Comparison of ENCODE assay signal across 1 cellular context in genomic region chr10:102850025-102850518, GRCh38.
TF ChIP-seq lines count a peak whose summit lies in the region.

No MANE protein-coding gene starts in this region.

TF ChIP-seq in HepG2, 621 proteins besides CTCF, POLR2A, EP300 and RAD21 (continued from another document and continues in another):
- TF ChIP-seq ARID3A (IDR thresholded peaks at IDR 0.05; ENCODE audit: low read depth, low read length): peak; percentile 96
- TF ChIP-seq ZNF749 (CRISPR knock-in tag; IDR thresholded peaks at IDR 0.05; ENCODE audit: borderline replicate concordance): peak; percentile 61; the same call in 1 of the 2 replicates
- peak; percentile 56; the same call in 1 of the 2 replicates for TF ChIP-seq ZFX (CRISPR knock-in tag; IDR thresholded peaks at IDR 0.05; ENCODE audit: low read depth)
- no peak for TF ChIP-seq TOE1 (CRISPR knock-in tag; IDR thresholded peaks at IDR 0.05)
- TF ChIP-seq MED8 (CRISPR knock-in tag; IDR thresholded peaks at IDR 0.05; ENCODE audit: insufficient replicate concordance): no peak
- no peak for TF ChIP-seq ZFP36L2 (CRISPR knock-in tag; IDR thresholded peaks at IDR 0.05)
- no peak; the same call in 1 of the 2 replicates for TF ChIP-seq BRF2 (CRISPR knock-in tag; IDR thresholded peaks at IDR 0.05)
- peak; percentile 78 for TF ChIP-seq KDM1A (CRISPR knock-in tag; IDR thresholded peaks at IDR 0.05)
- TF ChIP-seq ARNT2 (CRISPR knock-in tag; IDR thresholded peaks at IDR 0.05; ENCODE audit: low read depth): no peak
- TF ChIP-seq, protein P1, sequence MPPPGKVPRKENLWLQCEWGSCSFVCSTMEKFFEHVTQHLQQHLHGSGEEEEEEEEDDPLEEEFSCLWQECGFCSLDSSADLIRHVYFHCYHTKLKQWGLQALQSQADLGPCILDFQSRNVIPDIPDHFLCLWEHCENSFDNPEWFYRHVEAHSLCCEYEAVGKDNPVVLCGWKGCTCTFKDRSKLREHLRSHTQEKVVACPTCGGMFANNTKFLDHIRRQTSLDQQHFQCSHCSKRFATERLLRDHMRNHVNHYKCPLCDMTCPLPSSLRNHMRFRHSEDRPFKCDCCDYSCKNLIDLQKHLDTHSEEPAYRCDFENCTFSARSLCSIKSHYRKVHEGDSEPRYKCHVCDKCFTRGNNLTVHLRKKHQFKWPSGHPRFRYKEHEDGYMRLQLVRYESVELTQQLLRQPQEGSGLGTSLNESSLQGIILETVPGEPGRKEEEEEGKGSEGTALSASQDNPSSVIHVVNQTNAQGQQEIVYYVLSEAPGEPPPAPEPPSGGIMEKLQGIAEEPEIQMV (CRISPR knock-in tag; IDR thresholded peaks at IDR 0.05; ENCODE audit: low read depth): peak; percentile 77; the same call in 1 of the 2 replicates
- TF ChIP-seq MTF2 (CRISPR knock-in tag; IDR thresholded peaks at IDR 0.05; ENCODE audit: borderline replicate concordance): no peak
- TF ChIP-seq MTA1 (CRISPR knock-in tag; IDR thresholded peaks at IDR 0.05; ENCODE audit: borderline replicate concordance): no peak; the same call in 1 of the 2 replicates
- TF ChIP-seq ZBTB7A (CRISPR knock-in tag; IDR thresholded peaks at IDR 0.05): peak; percentile 56; the same call in 1 of the 2 replicates
- no peak for TF ChIP-seq ZNF770 (CRISPR knock-in tag; IDR thresholded peaks at IDR 0.05)
- TF ChIP-seq TCF7 (IDR thresholded peaks at IDR 0.05; ENCODE audit: low read depth): no peak
- peak; percentile 73; the same call in 1 of the 2 replicates for TF ChIP-seq ZNF160 (CRISPR knock-in tag; IDR thresholded peaks at IDR 0.05)
- no peak for TF ChIP-seq AKAP8 (CRISPR knock-in tag; IDR thresholded peaks at IDR 0.05)
- peak; percentile 92 for TF ChIP-seq ZMYM4 (CRISPR knock-in tag; IDR thresholded peaks at IDR 0.05)
- no peak for TF ChIP-seq SP4 (CRISPR knock-in tag; IDR thresholded peaks at IDR 0.05)
- no peak for TF ChIP-seq ZNF567 (CRISPR knock-in tag; IDR thresholded peaks at IDR 0.05; ENCODE audit: borderline replicate concordance)
- TF ChIP-seq DMAP1 (CRISPR knock-in tag; IDR thresholded peaks at IDR 0.05): peak; percentile 78; the same call in 1 of the 2 replicates
- TF ChIP-seq YY1 (IDR thresholded peaks at IDR 0.05; ENCODE audit: insufficient read depth, insufficient replicate concordance, low read depth, low read length): no peak
- TF ChIP-seq, protein P2, sequence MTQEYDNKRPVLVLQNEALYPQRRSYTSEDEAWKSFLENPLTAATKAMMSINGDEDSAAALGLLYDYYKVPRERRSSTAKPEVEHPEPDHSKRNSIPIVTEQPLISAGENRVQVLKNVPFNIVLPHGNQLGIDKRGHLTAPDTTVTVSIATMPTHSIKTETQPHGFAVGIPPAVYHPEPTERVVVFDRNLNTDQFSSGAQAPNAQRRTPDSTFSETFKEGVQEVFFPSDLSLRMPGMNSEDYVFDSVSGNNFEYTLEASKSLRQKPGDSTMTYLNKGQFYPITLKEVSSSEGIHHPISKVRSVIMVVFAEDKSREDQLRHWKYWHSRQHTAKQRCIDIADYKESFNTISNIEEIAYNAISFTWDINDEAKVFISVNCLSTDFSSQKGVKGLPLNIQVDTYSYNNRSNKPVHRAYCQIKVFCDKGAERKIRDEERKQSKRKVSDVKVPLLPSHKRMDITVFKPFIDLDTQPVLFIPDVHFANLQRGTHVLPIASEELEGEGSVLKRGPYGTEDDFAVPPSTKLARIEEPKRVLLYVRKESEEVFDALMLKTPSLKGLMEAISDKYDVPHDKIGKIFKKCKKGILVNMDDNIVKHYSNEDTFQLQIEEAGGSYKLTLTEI (CRISPR knock-in tag; conservative IDR thresholded peaks at IDR 0.05): no peak
- no peak for TF ChIP-seq ZFP36 (IDR thresholded peaks at IDR 0.05; ENCODE audit: borderline replicate concordance, low read depth, low read length, partially characterized antibody)
- TF ChIP-seq, protein P3, sequence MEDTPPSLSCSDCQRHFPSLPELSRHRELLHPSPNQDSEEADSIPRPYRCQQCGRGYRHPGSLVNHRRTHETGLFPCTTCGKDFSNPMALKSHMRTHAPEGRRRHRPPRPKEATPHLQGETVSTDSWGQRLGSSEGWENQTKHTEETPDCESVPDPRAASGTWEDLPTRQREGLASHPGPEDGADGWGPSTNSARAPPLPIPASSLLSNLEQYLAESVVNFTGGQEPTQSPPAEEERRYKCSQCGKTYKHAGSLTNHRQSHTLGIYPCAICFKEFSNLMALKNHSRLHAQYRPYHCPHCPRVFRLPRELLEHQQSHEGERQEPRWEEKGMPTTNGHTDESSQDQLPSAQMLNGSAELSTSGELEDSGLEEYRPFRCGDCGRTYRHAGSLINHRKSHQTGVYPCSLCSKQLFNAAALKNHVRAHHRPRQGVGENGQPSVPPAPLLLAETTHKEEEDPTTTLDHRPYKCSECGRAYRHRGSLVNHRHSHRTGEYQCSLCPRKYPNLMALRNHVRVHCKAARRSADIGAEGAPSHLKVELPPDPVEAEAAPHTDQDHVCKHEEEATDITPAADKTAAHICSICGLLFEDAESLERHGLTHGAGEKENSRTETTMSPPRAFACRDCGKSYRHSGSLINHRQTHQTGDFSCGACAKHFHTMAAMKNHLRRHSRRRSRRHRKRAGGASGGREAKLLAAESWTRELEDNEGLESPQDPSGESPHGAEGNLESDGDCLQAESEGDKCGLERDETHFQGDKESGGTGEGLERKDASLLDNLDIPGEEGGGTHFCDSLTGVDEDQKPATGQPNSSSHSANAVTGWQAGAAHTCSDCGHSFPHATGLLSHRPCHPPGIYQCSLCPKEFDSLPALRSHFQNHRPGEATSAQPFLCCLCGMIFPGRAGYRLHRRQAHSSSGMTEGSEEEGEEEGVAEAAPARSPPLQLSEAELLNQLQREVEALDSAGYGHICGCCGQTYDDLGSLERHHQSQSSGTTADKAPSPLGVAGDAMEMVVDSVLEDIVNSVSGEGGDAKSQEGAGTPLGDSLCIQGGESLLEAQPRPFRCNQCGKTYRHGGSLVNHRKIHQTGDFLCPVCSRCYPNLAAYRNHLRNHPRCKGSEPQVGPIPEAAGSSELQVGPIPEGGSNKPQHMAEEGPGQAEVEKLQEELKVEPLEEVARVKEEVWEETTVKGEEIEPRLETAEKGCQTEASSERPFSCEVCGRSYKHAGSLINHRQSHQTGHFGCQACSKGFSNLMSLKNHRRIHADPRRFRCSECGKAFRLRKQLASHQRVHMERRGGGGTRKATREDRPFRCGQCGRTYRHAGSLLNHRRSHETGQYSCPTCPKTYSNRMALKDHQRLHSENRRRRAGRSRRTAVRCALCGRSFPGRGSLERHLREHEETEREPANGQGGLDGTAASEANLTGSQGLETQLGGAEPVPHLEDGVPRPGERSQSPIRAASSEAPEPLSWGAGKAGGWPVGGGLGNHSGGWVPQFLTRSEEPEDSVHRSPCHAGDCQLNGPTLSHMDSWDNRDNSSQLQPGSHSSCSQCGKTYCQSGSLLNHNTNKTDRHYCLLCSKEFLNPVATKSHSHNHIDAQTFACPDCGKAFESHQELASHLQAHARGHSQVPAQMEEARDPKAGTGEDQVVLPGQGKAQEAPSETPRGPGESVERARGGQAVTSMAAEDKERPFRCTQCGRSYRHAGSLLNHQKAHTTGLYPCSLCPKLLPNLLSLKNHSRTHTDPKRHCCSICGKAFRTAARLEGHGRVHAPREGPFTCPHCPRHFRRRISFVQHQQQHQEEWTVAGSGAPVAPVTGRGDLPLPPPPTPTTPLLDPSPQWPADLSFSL (CRISPR knock-in tag; IDR thresholded peaks at IDR 0.05): no peak
- TF ChIP-seq ZNF83 (CRISPR knock-in tag; IDR thresholded peaks at IDR 0.05; ENCODE audit: borderline replicate concordance): no peak
- no peak; the same call in 1 of the 2 replicates for TF ChIP-seq ISL2 (CRISPR knock-in tag; IDR thresholded peaks at IDR 0.05)
- TF ChIP-seq ZBTB1 (CRISPR knock-in tag; IDR thresholded peaks at IDR 0.05; ENCODE audit: borderline replicate concordance): no peak
- TF ChIP-seq, protein P4, sequence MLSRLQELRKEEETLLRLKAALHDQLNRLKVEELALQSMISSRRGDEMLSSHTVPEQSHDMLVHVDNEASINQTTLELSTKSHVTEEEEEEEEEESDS (CRISPR knock-in tag; IDR thresholded peaks at IDR 0.05; ENCODE audit: borderline replicate concordance): no peak; the same call in 1 of the 2 replicates
- TF ChIP-seq ZNF121 (CRISPR knock-in tag; IDR thresholded peaks at IDR 0.05): no peak
- TF ChIP-seq DDIT3 (CRISPR knock-in tag; IDR thresholded peaks at IDR 0.05): no peak
- no peak for TF ChIP-seq JARID2 (CRISPR knock-in tag; IDR thresholded peaks at IDR 0.05; ENCODE audit: insufficient replicate concordance)
- TF ChIP-seq SAFB2 (CRISPR knock-in tag; IDR thresholded peaks at IDR 0.05; ENCODE audit: borderline replicate concordance, low read depth): no peak; the same call in 1 of the 2 replicates
- TF ChIP-seq ZNF12 (CRISPR knock-in tag; IDR thresholded peaks at IDR 0.05): no peak
- TF ChIP-seq, protein P5, sequence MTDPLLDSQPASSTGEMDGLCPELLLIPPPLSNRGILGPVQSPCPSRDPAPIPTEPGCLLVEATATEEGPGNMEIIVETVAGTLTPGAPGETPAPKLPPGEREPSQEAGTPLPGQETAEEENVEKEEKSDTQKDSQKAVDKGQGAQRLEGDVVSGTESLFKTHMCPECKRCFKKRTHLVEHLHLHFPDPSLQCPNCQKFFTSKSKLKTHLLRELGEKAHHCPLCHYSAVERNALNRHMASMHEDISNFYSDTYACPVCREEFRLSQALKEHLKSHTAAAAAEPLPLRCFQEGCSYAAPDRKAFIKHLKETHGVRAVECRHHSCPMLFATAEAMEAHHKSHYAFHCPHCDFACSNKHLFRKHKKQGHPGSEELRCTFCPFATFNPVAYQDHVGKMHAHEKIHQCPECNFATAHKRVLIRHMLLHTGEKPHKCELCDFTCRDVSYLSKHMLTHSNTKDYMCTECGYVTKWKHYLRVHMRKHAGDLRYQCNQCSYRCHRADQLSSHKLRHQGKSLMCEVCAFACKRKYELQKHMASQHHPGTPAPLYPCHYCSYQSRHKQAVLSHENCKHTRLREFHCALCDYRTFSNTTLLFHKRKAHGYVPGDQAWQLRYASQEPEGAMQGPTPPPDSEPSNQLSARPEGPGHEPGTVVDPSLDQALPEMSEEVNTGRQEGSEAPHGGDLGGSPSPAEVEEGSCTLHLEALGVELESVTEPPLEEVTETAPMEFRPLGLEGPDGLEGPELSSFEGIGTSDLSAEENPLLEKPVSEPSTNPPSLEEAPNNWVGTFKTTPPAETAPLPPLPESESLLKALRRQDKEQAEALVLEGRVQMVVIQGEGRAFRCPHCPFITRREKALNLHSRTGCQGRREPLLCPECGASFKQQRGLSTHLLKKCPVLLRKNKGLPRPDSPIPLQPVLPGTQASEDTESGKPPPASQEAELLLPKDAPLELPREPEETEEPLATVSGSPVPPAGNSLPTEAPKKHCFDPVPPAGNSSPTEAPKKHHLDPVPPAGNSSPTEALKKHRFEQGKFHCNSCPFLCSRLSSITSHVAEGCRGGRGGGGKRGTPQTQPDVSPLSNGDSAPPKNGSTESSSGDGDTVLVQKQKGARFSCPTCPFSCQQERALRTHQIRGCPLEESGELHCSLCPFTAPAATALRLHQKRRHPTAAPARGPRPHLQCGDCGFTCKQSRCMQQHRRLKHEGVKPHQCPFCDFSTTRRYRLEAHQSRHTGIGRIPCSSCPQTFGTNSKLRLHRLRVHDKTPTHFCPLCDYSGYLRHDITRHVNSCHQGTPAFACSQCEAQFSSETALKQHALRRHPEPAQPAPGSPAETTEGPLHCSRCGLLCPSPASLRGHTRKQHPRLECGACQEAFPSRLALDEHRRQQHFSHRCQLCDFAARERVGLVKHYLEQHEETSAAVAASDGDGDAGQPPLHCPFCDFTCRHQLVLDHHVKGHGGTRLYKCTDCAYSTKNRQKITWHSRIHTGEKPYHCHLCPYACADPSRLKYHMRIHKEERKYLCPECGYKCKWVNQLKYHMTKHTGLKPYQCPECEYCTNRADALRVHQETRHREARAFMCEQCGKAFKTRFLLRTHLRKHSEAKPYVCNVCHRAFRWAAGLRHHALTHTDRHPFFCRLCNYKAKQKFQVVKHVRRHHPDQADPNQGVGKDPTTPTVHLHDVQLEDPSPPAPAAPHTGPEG (CRISPR knock-in tag; IDR thresholded peaks at IDR 0.05): 0 out of 2 replicates have a peak, but pooled peaks have one; percentile 49
- TF ChIP-seq, protein P6, sequence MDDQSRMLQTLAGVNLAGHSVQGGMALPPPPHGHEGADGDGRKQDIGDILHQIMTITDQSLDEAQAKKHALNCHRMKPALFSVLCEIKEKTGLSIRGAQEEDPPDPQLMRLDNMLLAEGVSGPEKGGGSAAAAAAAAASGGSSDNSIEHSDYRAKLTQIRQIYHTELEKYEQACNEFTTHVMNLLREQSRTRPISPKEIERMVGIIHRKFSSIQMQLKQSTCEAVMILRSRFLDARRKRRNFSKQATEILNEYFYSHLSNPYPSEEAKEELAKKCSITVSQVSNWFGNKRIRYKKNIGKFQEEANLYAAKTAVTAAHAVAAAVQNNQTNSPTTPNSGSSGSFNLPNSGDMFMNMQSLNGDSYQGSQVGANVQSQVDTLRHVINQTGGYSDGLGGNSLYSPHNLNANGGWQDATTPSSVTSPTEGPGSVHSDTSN (CRISPR knock-in tag; IDR thresholded peaks at IDR 0.05; ENCODE audit: borderline replicate concordance): no peak
